2 cellular contexts compared by ENCODE assay signal in genomic region chr11:65095427-65095826, GRCh38.
TF ChIP-seq lines count a peak whose summit lies in the region.

No MANE protein-coding gene starts in this region.

TF ChIP-seq in SK-N-SH, 30 proteins besides CTCF, POLR2A, EP300 and RAD21 (continued from another document):
- no peak for TF ChIP-seq REST (IDR thresholded peaks at IDR 0.05; ENCODE audit: low read depth, low read length)
- no peak for TF ChIP-seq ELF1 (IDR thresholded peaks at IDR 0.05)
- no peak for TF ChIP-seq NFIC (IDR thresholded peaks at IDR 0.05; ENCODE audit: borderline replicate concordance)
- TF ChIP-seq EZH2phosphoT487 (IDR thresholded peaks at IDR 0.05; ENCODE audit: borderline replicate concordance, low read depth), result no peak
- no peak for TF ChIP-seq CHD2 (IDR thresholded peaks at IDR 0.05; ENCODE audit: low read length, partially characterized antibody)
- TF ChIP-seq PBX3 (IDR thresholded peaks at IDR 0.05), result no peak
- TF ChIP-seq GABPA (IDR thresholded peaks at IDR 0.05; ENCODE audit: low read depth), result no peak
- TF ChIP-seq TAF1 (IDR thresholded peaks at IDR 0.05; ENCODE audit: borderline replicate concordance, low read depth, low read length), result no peak
- TF ChIP-seq SMC3 (IDR thresholded peaks at IDR 0.05; ENCODE audit: low read depth, low read length), result no peak
- no peak for TF ChIP-seq MAX (IDR thresholded peaks at IDR 0.05; ENCODE audit: low read depth)
- TF ChIP-seq GATA2 (CRISPR knock-in tag; IDR thresholded peaks at IDR 0.05), result no peak
- TF ChIP-seq FOXM1 (IDR thresholded peaks at IDR 0.05; ENCODE audit: low read depth), result no peak
- no peak for TF ChIP-seq USF2 (IDR thresholded peaks at IDR 0.05; ENCODE audit: borderline replicate concordance, low read depth, low read length)
- no peak for TF ChIP-seq FOXJ3 (CRISPR knock-in tag; IDR thresholded peaks at IDR 0.05)
- no peak for TF ChIP-seq TEAD4 (IDR thresholded peaks at IDR 0.05; ENCODE audit: borderline replicate concordance, insufficient read depth)
- no peak for TF ChIP-seq TCF12 (IDR thresholded peaks at IDR 0.05)
- TF ChIP-seq POLR2AphosphoS5 (IDR thresholded peaks at IDR 0.05; ENCODE audit: low read depth, low read length), result no peak
- no peak for TF ChIP-seq RCOR1 (IDR thresholded peaks at IDR 0.05; ENCODE audit: low read length)
- no peak for TF ChIP-seq IRF3 (IDR thresholded peaks at IDR 0.05; ENCODE audit: low read depth, low read length)
TF ChIP-seq in SK-N-SH: peak in this region for 0.

TF ChIP-seq in SK-N-SH treated with all-trans-retinoic acid at 6 μM for 48 hours, 23 proteins besides CTCF, POLR2A, EP300 and RAD21 (continued from another document):
- TF ChIP-seq PATZ1 (CRISPR knock-in tag; IDR thresholded peaks at IDR 0.05; ENCODE audit: borderline replicate concordance) (no peak), POU6F1 (CRISPR knock-in tag; IDR thresholded peaks at IDR 0.05; ENCODE audit: borderline replicate concordance, low read depth) (no peak), CSRNP3 (CRISPR knock-in tag; IDR thresholded peaks at IDR 0.05) (no peak), ARNTL (CRISPR knock-in tag; IDR thresholded peaks at IDR 0.05; ENCODE audit: borderline replicate concordance, low read depth) (no peak), CSDC2 (CRISPR knock-in tag; IDR thresholded peaks at IDR 0.05) (no peak), GLIS3 (CRISPR knock-in tag; IDR thresholded peaks at IDR 0.05) (no peak), ESRRG (CRISPR knock-in tag; IDR thresholded peaks at IDR 0.05) (no peak), ZNF70 (CRISPR knock-in tag; IDR thresholded peaks at IDR 0.05) (no peak)
TF ChIP-seq in SK-N-SH treated with all-trans-retinoic acid at 6 μM for 48 hours: peak in this region for 0.
